In the genomic region with DNA sequence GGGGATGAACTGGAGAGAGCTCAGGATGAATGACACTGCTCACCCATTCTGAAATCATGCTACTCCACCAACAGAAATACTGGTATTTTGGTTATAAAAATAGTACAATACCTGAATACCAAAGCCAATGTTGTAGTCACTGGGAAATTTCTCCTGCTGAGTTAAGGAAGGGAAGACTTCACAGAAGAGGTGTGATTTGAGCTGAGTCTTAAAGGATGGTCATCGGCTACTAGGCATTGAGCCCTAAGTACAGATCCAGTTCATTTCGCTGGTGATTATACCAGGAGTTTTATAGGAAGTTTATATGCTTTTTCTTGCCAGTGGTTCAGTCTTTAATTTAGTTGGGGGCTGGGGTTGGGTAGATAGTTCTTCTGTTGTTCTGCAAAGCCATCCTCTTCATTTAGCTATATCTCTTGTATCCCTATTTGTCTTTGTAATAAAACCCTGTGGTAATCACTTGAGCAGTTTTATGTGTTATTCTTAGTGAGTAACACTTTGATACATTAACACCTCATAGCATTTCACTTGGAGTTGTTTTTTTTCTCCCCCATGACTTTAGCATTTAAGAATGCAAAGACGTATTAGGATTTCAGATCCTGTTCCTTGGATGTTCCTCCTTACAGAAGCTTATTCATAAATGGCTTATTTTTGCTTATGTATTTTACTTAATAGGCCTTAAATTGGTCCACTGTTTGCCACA, we compare ENCODE assay signal across 20 cellular contexts.
DNase-seq lines count a peak whose midpoint lies in the region; ATAC-seq and TF ChIP-seq lines count a peak whose summit lies in the region.
"Had no signal": no experiment of that assay in that cellular context is flagged by ENCODE, and none has a peak within 500 bp of the region (broad histone marks: within the 10 kb centered on the region; RNA-seq: fewer than 3 reads in every experiment).

No MANE protein-coding gene starts in this region.

- POLR2A ChIA-PET in HEK293T (lab: Yijun Ruan, JAX): no interaction called here

- no peak for TF ChIP-seq POLR2A in gastrocnemius medialis (IDR thresholded peaks at IDR 0.05)

- intact Hi-C loops in gastrocnemius medialis (cut with DNase I; ENCODE audit: low total_unique reads): no loop called here
- intact Hi-C loops in dorsolateral prefrontal cortex (cut with DNase I): no loop called here
- intact Hi-C loops in left ventricle myocardium inferior (cut with micrococcal nuclease): no loop called here

- no peak overlapping the region for H3K4me3 ChIP-seq in astrocyte of the cerebellum (ENCODE audit: low read depth, low read length)
- H3K4me3 ChIP-seq in gastrocnemius medialis: no peak overlapping the region
- H3K4me3 ChIP-seq in dorsolateral prefrontal cortex: no peak overlapping the region
- no peak overlapping the region for H3K4me3 ChIP-seq in left ventricle myocardium inferior
- H3K4me3 ChIP-seq: cardiac muscle cell, heart left ventricle, left lung, right atrium auricular region, upper lobe of left lung had no signal

- H3K36me3 ChIP-seq in gastrocnemius medialis (no peaks in the 10 kb centered on the region), left ventricle myocardium inferior (peaks cover 10% of the 10 kb centered on the region)
- H3K36me3 ChIP-seq: cardiac muscle cell, heart left ventricle, left lung, right atrium auricular region, upper lobe of left lung had no signal

- H3K27me3 ChIP-seq in gastrocnemius medialis (no peaks in the 10 kb centered on the region), dorsolateral prefrontal cortex (no peaks in the 10 kb centered on the region), left ventricle myocardium inferior (ENCODE audit: low read depth) (no peaks in the 10 kb centered on the region)
- H3K27me3 ChIP-seq: cardiac muscle cell, heart left ventricle, left lung, right atrium auricular region, upper lobe of left lung had no signal

- TF ChIP-seq CTCF in astrocyte of the cerebellum (IDR thresholded peaks at IDR 0.05; ENCODE audit: low read depth, low read length, missing control alignments) (no peak), gastrocnemius medialis (IDR thresholded peaks at IDR 0.05 in 4 of 5, conservative IDR thresholded peaks at IDR 0.05 in 1 of 5) (no peak), dorsolateral prefrontal cortex (IDR thresholded peaks at IDR 0.05 in 54 of 56, conservative IDR thresholded peaks at IDR 0.05 in 2 of 56; ENCODE audit: low read depth in 1 of 56, partially characterized antibody in 56 of 56) (no peak), left ventricle myocardium inferior (IDR thresholded peaks at IDR 0.05; ENCODE audit: borderline replicate concordance) (no peak)

- peak; percentile 22 for DNase-seq in ELR (ENCODE audit: low read depth)
- peak; percentile 15 for DNase-seq in astrocyte of the cerebellum (ENCODE audit: low read depth)
- DNase-seq in glomerular visceral epithelial cell (ENCODE audit: extremely low spot score): peak; percentile 79
- no peak for DNase-seq in gastrocnemius medialis
- no peak for DNase-seq in dorsolateral prefrontal cortex
- no peak for DNase-seq in HEK293T (ENCODE audit: extremely low spot score)
- no peak for DNase-seq in left ventricle myocardium inferior
- DNase-seq in SKM-1 (lab: John Stamatoyannopoulos, UW; ENCODE audit: unreplicated experiment): no peak
- DNase-seq: activated CD4-positive, alpha-beta T cell treated with anti-CD3 and anti-CD28 coated beads for 1 hour; activated CD8-positive, alpha-beta memory T cell treated with anti-CD3 and anti-CD28 coated beads, Interleukin-2, amount 50 U/mL, for 4 hours; activated naive CD4-positive, alpha-beta T cell treated with anti-CD3 and anti-CD28 coated beads, Interleukin-2, amount 50 U/mL, for 16 hours; heart left ventricle; left lung; naive thymus-derived CD8-positive, alpha-beta T cell; NCI-H2171; Right ventricle myocardium superior; stimulated activated CD4-positive, alpha-beta T cell treated with anti-CD3 and anti-CD28 coated beads, Interleukin-4, amount 100 ng/mL, for 4 hours; upper lobe of left lung had no signal

- CTCF ChIA-PET in HEK293T (lab: Yijun Ruan, JAX): no interaction called here

- in situ Hi-C loops in astrocyte of the cerebellum (cut with HindIII; ENCODE audit: low sequenced_read_pairs): no loop called here
- in situ Hi-C loops in gastrocnemius medialis (cut with MboI; ENCODE audit: low sequenced_read_pairs in 4 of 4): no loop called here

- H3K4me1 ChIP-seq in gastrocnemius medialis (peaks cover 36 to 53% of the 10 kb centered on the region in 2 donors), left ventricle myocardium inferior (peaks cover 10% of the 10 kb centered on the region)
- H3K4me1 ChIP-seq: left lung had no signal

- peak; percentile 34 to 80 for ATAC-seq in gastrocnemius medialis
- ATAC-seq: heart left ventricle; left lung; naive thymus-derived CD8-positive, alpha-beta T cell had no signal

- H3K9me3 ChIP-seq in gastrocnemius medialis: peaks cover 0 to 3% (median 0%) of the 10 kb centered on the region in 3 donors
- H3K9me3 ChIP-seq in left ventricle myocardium inferior (replicated peaks): peaks cover 19% of the 10 kb centered on the region

- H3K27ac ChIP-seq in gastrocnemius medialis (peak overlapping the region; percentile 62 to 72 (median 66)), dorsolateral prefrontal cortex (no peak overlapping the region), left ventricle myocardium inferior (replicated peaks) (no peak overlapping the region)
- H3K27ac ChIP-seq: cardiac muscle cell, left lung, right atrium auricular region, upper lobe of left lung had no signal

TF ChIP-seq in HEK293T, 16 proteins besides CTCF, POLR2A, EP300 and RAD21:
- no peak for TF ChIP-seq ARNT (IDR thresholded peaks at IDR 0.05)
- no peak for TF ChIP-seq NFRKB (IDR thresholded peaks at IDR 0.05)
- TF ChIP-seq SUZ12 (IDR thresholded peaks at IDR 0.05): no peak
- TF ChIP-seq FOXK2 (IDR thresholded peaks at IDR 0.05): no peak
- no peak for TF ChIP-seq SP1 (IDR thresholded peaks at IDR 0.05)
- TF ChIP-seq HDGF (IDR thresholded peaks at IDR 0.05; ENCODE audit: borderline replicate concordance): no peak
- TF ChIP-seq BHLHE40 (IDR thresholded peaks at IDR 0.05; ENCODE audit: borderline replicate concordance): no peak
- TF ChIP-seq ZNF384 (IDR thresholded peaks at IDR 0.05): no peak
- TF ChIP-seq FOXA1 (IDR thresholded peaks at IDR 0.05): no peak
- TF ChIP-seq TARDBP (IDR thresholded peaks at IDR 0.05): no peak

Comparison
In these comparisons a context has a peak if more than half of its experiments do, and no peak if none do; other contexts are left out.
1. DNase-seq: peak in ELR (single experiment), astrocyte of the cerebellum (single experiment) and glomerular visceral epithelial cell (single experiment); none in gastrocnemius medialis (0 of 2), dorsolateral prefrontal cortex (0 of 10), HEK293T (single experiment), left ventricle myocardium inferior (single experiment) and SKM-1 (single experiment).
2. H3K27ac ChIP-seq: peak in gastrocnemius medialis (4 of 4); none in dorsolateral prefrontal cortex (0 of 59) and left ventricle myocardium inferior (single experiment).